Comparison of ENCODE assay signal across 9 cellular contexts in genomic region chr11:69841859-69842698, GRCh38. TPM values are rescaled to one million over a fixed set of nuclear protein-coding genes. Genes with fewer than 3 reads are reported as not detected.
DNase-seq lines count a peak whose midpoint lies in the region; FAIRE-seq and TF ChIP-seq lines count a peak whose summit lies in the region.
"Had no signal": no experiment of that assay in that cellular context is flagged by ENCODE, and none has a peak within 500 bp of the region (broad histone marks: within the 10 kb centered on the region; RNA-seq: fewer than 3 reads in every experiment).

No MANE protein-coding gene starts in this region.

- H3K9me3 ChIP-seq in BE2C, result no peaks in the 10 kb centered on the region
- no peaks in the 10 kb centered on the region for H3K9me3 ChIP-seq in WERI-Rb-1 (ENCODE audit: severe bottlenecking)
- no peaks in the 10 kb centered on the region for H3K9me3 ChIP-seq in kidney (ENCODE audit: control insufficient read depth in 1 of 2, low read length in 2 of 2)

- peak; percentile 49 for TF ChIP-seq CTCF in BE2C (IDR thresholded peaks at IDR 0.05; ENCODE audit: low read depth, low read length)
- TF ChIP-seq CTCF in GM12874 (IDR thresholded peaks at IDR 0.05; ENCODE audit: insufficient read depth, low read depth, low read length), result peak; percentile 51
- peak; percentile 39 for TF ChIP-seq CTCF in WERI-Rb-1 (IDR thresholded peaks at IDR 0.05; ENCODE audit: low read depth, low read length)
- no peak for TF ChIP-seq CTCF in kidney (IDR thresholded peaks at IDR 0.05; ENCODE audit: borderline replicate concordance, extremely low read depth, insufficient read depth)

- FAIRE-seq in kidney (lab: Jason Lieb, UNC), result no peak

- H3K9ac ChIP-seq in kidney (ENCODE audit: low read length in 2 of 2), result no peak overlapping the region

- H3K27me3 ChIP-seq in BE2C (no peaks in the 10 kb centered on the region), WERI-Rb-1 (ENCODE audit: insufficient read depth, low read depth, severe bottlenecking) (peaks cover 28% of the 10 kb centered on the region)

- no peak for DNase-seq in BE2C
- no peak for DNase-seq in WERI-Rb-1
- DNase-seq in kidney, result peak; percentile 31
- no peak for DNase-seq in A172 (ENCODE audit: low spot score)
- DNase-seq in AG08395 (ENCODE audit: low spot score), result no peak
- DNase-seq in cerebellum (ENCODE audit: low spot score), result no peak
- DNase-seq in GM19238 (ENCODE audit: insufficient read length, low spot score), result no peak
- DNase-seq: activated T-cell treated with anti-CD3 and anti-CD28 coated beads, Interleukin-2, amount 50 U/mL, for 72 hours had no signal

- intact Hi-C loops in kidney (cut with DNase I), result no loop called here

- no peaks in the 10 kb centered on the region for H3K36me3 ChIP-seq in BE2C
- H3K36me3 ChIP-seq in WERI-Rb-1, result no peaks in the 10 kb centered on the region
- H3K36me3 ChIP-seq in kidney (ENCODE audit: control insufficient read depth in 1 of 2, insufficient read depth in 2 of 2, low read length in 2 of 2), result no peaks in the 10 kb centered on the region

- H3K4me3 ChIP-seq in BE2C (ENCODE audit: low read depth, low read length) (no peak overlapping the region), WERI-Rb-1 (ENCODE audit: low read depth, low read length) (no peak overlapping the region), kidney (ENCODE audit: low read length in 2 of 2) (no peak overlapping the region)

- H3K27ac ChIP-seq in WERI-Rb-1 (no peak overlapping the region), kidney (ENCODE audit: low read depth in 2 of 2, low read length in 2 of 2) (no peak overlapping the region)

- H3K4me1 ChIP-seq in BE2C (peaks cover 8% of the 10 kb centered on the region), kidney (ENCODE audit: control insufficient read depth in 1 of 2, insufficient read depth in 1 of 2, low read depth in 1 of 2, low read length in 2 of 2) (no peaks in the 10 kb centered on the region)

RNA-seq across cellular contexts. Expression of gene FGF3, which starts 22.9 kb away (rescaled TPM):
- polyA plus RNA-seq in BE2C (2012; ENCODE audit: insufficient read depth, insufficient read length, low read depth), result not detected
- total RNA-seq in kidney (not detected), cerebellum (6.5 TPM)
- polyA plus RNA-seq in kidney (ENCODE audit: insufficient read depth, low read depth, low replicate concordance), result not detected
- 0.24 TPM in 1 of 2 replicates, not detected in the other for total RNA-seq in A172 (2014; rRNA removed; shearing (Covaris generic))
- total RNA-seq: activated T-cell treated with anti-CD3 and anti-CD28 coated beads, Interleukin-2, amount 50 U/mL, for 72 hours had no signal
